In the genomic region with DNA sequence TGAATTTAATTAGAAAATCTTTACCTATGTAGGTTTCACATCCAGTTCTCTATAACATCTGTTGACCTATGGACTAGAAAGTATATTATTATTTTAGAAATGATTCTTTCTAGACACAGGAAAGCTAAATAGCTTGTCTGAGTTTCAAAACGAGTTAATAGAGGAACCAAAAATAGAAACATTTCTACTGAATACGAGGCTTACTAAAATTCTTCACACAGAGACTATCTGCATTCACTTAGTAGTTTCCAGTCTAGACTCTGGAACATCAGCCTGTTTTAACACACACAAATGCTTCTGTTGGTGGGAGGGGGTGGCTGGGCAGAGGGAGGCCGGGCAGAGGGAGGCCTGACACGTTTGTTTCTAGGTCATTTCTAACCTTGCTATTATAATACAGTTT, we compare ENCODE assay signal across 32 cellular contexts. TPM values are rescaled to one million over a fixed set of nuclear protein-coding genes. Genes with fewer than 3 reads are reported as not detected.
"Had no signal": no experiment of that assay in that cellular context is flagged by ENCODE, and none has a peak within 500 bp of the region (broad histone marks: within the 10 kb centered on the region; RNA-seq: fewer than 3 reads in every experiment).

No MANE protein-coding gene starts in this region.

- H3K9me3 ChIP-seq: MG63, SJCRH30 had no signal

- DNase-seq: activated CD4-positive, alpha-beta memory T cell treated with anti-CD3 and anti-CD28 coated beads, Interleukin-2, amount 10 ng/mL, durations not matched to agents 7 days and 5 days; activated CD4-positive, alpha-beta T cell treated with anti-CD3 and anti-CD28 coated beads for 1 hour; activated CD4-positive, alpha-beta T cell treated with anti-CD3 and anti-CD28 coated beads for 48 hours; activated CD4-positive, CD25-positive, alpha-beta regulatory T cell; activated CD8-positive, alpha-beta memory T cell treated with anti-CD3 and anti-CD28 coated beads for 24 hours; activated CD8-positive, alpha-beta memory T cell treated with anti-CD3 and anti-CD28 coated beads, Interleukin-2, amount 10 ng/mL, durations not matched to agents 7 days and 5 days; activated CD8-positive, alpha-beta memory T cell treated with anti-CD3 and anti-CD28 coated beads, Interleukin-2, amount 50 U/mL, for 48 hours; activated effector memory CD4-positive, alpha-beta T cell treated with Interleukin-2 at 50 U/mL for 16 hours; activated naive CD4-positive, alpha-beta T cell treated with anti-CD3 and anti-CD28 coated beads, Interleukin-2, amount 10 ng/mL, durations not matched to agents 7 days and 5 days; activated naive CD8-positive, alpha-beta T cell treated with anti-CD3 and anti-CD28 coated beads, Interleukin-2, amount 50 U/mL, for 24 hours; activated T-cell treated with anti-CD3 and anti-CD28 coated beads, Interleukin-2, amount 50 U/mL, for 48 hours; anterior cingulate cortex; caudate nucleus; Kasumi-1; MG63; MV-4-11; NCI-H1092; NCI-H1436 treated with DMSO at 0.1 percent for 48 hours; NCI-H187; NCI-H2029 treated with DMSO at 0.1 percent for 48 hours; NCI-H2107; NCI-H2171; NCI-H510A; NCI-H526; NCI-H748 treated with DMSO at 0.1 percent for 48 hours; OCI-M1; SHP77; SJCRH30; T1000; WERI-Rb-1 had no signal

- H3K36me3 ChIP-seq: MG63, SJCRH30, WERI-Rb-1 had no signal

- FAIRE-seq: bronchial epithelial cell had no signal

- H3K27me3 ChIP-seq: MG63, SJCRH30 had no signal

- H3K27ac ChIP-seq: SJCRH30, SK-N-MC, WERI-Rb-1 had no signal

- H3K4me1 ChIP-seq: SJCRH30 had no signal

- H3K4me3 ChIP-seq: MG63, SJCRH30, SK-N-MC had no signal

- ATAC-seq: activated CD8-positive, alpha-beta memory T cell treated with anti-CD3 and anti-CD28 coated beads, Interleukin-2, amount 10 ng/mL, durations not matched to agents 7 days and 5 days; activated naive CD8-positive, alpha-beta T cell treated with anti-CD3 and anti-CD28 coated beads, Interleukin-2, amount 50 U/mL, for 24 hours had no signal

RNA-seq across cellular contexts. Expression of a gene that starts 29.7 kb away (rescaled TPM):
- total RNA-seq: bronchial epithelial cell, SJCRH30 had no signal
